ENCODE assay signal across 17 cellular contexts in genomic region chr5:82163459-82164108, GRCh38.
DNase-seq lines count a peak whose midpoint lies in the region; ATAC-seq, FAIRE-seq and TF ChIP-seq lines count a peak whose summit lies in the region.
"Had no signal": no experiment of that assay in that cellular context is flagged by ENCODE, and none has a peak within 500 bp of the region (broad histone marks: within the 10 kb centered on the region; RNA-seq: fewer than 3 reads in every experiment).

No MANE protein-coding gene starts in this region.

- TF ChIP-seq CTCF in A549 (IDR thresholded peaks at IDR 0.05), result no peak
- no peak for TF ChIP-seq CTCF in right lobe of liver (IDR thresholded peaks at IDR 0.05)

- no peak for TF ChIP-seq EP300 in A549 (IDR thresholded peaks at IDR 0.05)

- POLR2A ChIA-PET in A549 (lab: Yijun Ruan, JAX), result interaction anchor here (1.0 to 3.0 kb wide), 6 partner anchors 192 to 862 kb away, joined by 3 to 43 read pairs (median 12); partner anchors contain the start of genes ATG10, SSBP2 and ZCCHC9

- ATAC-seq in A549 (peak in 1 of 2 experiments; percentile 4; a peak in 2 of 6 replicates), right lobe of liver (peak in 2 of 4 donors; percentile 20 to 23), GM18520 (IDR thresholded peaks at IDR 0.05; ENCODE audit: unreplicated experiment) (no peak), GM18498 (IDR thresholded peaks at IDR 0.05; ENCODE audit: unreplicated experiment) (no peak), GM18873 (IDR thresholded peaks at IDR 0.05; ENCODE audit: low FRiP score, unreplicated experiment) (no peak)
- ATAC-seq: activated CD4-positive, alpha-beta T cell treated with anti-CD3 and anti-CD28 coated beads for 36 hours; natural killer cell had no signal

- no peaks in the 10 kb centered on the region for H3K27me3 ChIP-seq in right lobe of liver
- H3K27me3 ChIP-seq: body of pancreas, esophagus muscularis mucosa had no signal

- peak overlapping the region; percentile 81 for H3K4me2 ChIP-seq in A549

- H3K4me3 ChIP-seq in A549 (peak overlapping the region; percentile 27; the same call in 2 of the 3 replicates), right lobe of liver (no peak overlapping the region)
- H3K4me3 ChIP-seq: body of pancreas, esophagus muscularis mucosa, skin epidermis had no signal

- peak overlapping the region; percentile 88 for H3K27ac ChIP-seq in A549
- H3K27ac ChIP-seq in right lobe of liver, result peak overlapping the region; percentile 30 to 59 (median 42)

- TF ChIP-seq POLR2A in A549 (IDR thresholded peaks at IDR 0.05; ENCODE audit: low read length), result no peak
- no peak for TF ChIP-seq POLR2A in right lobe of liver (IDR thresholded peaks at IDR 0.05)

- DNase-seq in A549 (ENCODE audit: low read depth in 1 of 2, low spot score in 1 of 2) (peak in 1 of 2 experiments; percentile 66), LHCN-M2 (ENCODE audit: low read depth) (peak; percentile 41), dermis blood vessel endothelial cell (peak; percentile 32), right lobe of liver (no peak), HK-2 (ENCODE audit: unreplicated experiment) (no peak)
- DNase-seq: activated CD4-positive, alpha-beta T cell treated with anti-CD3 and anti-CD28 coated beads for 36 hours; body of pancreas; DMS79; kidney; natural killer cell; NCI-H2171; trophoblast cell had no signal

- CTCF ChIA-PET in A549 (lab: Yijun Ruan, JAX), result interaction anchor here (2.1 to 3.6 kb wide), 5 partner anchors 56 to 656 kb away, joined by 7 to 36 read pairs (median 9); partner anchors contain the start of gene SSBP2

- H3K36me3 ChIP-seq in right lobe of liver, result no peaks in the 10 kb centered on the region
- H3K36me3 ChIP-seq: esophagus muscularis mucosa had no signal

- H3K4me1 ChIP-seq in A549 (peaks cover 49% of the 10 kb centered on the region), right lobe of liver (peaks cover 0 to 11% (median 0%) of the 10 kb centered on the region in 4 donors)

- H3K9me3 ChIP-seq in A549, result no peaks in the 10 kb centered on the region
- no peaks in the 10 kb centered on the region for H3K9me3 ChIP-seq in right lobe of liver
- H3K9me3 ChIP-seq: body of pancreas, esophagus muscularis mucosa had no signal

- intact Hi-C loops in right lobe of liver (cut with DNase I), result no loop called here

- peak; percentile 94 for FAIRE-seq in A549 (lab: Jason Lieb, UNC)

- 0 out of 5 replicates have a peak, but pooled peaks of 1 of the 2 experiments have one; percentile 0 for TF ChIP-seq RAD21 in A549 (conservative IDR thresholded peaks at IDR 0.05 in 1 of 2, IDR thresholded peaks at IDR 0.05 in 1 of 2)

TF ChIP-seq in A549, 52 proteins besides CTCF, POLR2A, EP300 and RAD21:
- 0 out of 2 replicates have a peak, but pooled peaks have one; percentile 9 for TF ChIP-seq ZSCAN20 (CRISPR knock-in tag; IDR thresholded peaks at IDR 0.05)
- TF ChIP-seq FOSL2 (IDR thresholded peaks at IDR 0.05), result peak; percentile 76
- TF ChIP-seq FOSL2 (CRISPR knock-in tag; IDR thresholded peaks at IDR 0.05), result peak; percentile 81
- TF ChIP-seq JUNB (IDR thresholded peaks at IDR 0.05), result peak; percentile 79
- peak; percentile 76 for TF ChIP-seq CEBPB (IDR thresholded peaks at IDR 0.05)
- TF ChIP-seq, protein P1, sequence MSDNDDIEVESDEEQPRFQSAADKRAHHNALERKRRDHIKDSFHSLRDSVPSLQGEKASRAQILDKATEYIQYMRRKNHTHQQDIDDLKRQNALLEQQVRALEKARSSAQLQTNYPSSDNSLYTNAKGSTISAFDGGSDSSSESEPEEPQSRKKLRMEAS (IDR thresholded peaks at IDR 0.05), result no peak
- no peak for TF ChIP-seq TFCP2L1 (CRISPR knock-in tag; IDR thresholded peaks at IDR 0.05)
- no peak for TF ChIP-seq MYC (IDR thresholded peaks at IDR 0.05; ENCODE audit: borderline replicate concordance, low read length)
- TF ChIP-seq, protein P2, sequence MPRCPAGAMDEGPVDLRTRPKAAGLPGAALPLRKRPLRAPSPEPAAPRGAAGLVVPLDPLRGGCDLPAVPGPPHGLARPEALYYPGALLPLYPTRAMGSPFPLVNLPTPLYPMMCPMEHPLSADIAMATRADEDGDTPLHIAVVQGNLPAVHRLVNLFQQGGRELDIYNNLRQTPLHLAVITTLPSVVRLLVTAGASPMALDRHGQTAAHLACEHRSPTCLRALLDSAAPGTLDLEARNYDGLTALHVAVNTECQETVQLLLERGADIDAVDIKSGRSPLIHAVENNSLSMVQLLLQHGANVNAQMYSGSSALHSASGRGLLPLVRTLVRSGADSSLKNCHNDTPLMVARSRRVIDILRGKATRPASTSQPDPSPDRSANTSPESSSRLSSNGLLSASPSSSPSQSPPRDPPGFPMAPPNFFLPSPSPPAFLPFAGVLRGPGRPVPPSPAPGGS (IDR thresholded peaks at IDR 0.05), result peak; percentile 64; the same call in 1 of the 3 replicates
- TF ChIP-seq HOXB5 (CRISPR knock-in tag; IDR thresholded peaks at IDR 0.05), result no peak
- TF ChIP-seq HDAC2 (IDR thresholded peaks at IDR 0.05), result no peak
- no peak for TF ChIP-seq KDM1A (IDR thresholded peaks at IDR 0.05; ENCODE audit: low read depth)
- no peak for TF ChIP-seq HEYL (CRISPR knock-in tag; IDR thresholded peaks at IDR 0.05)
- TF ChIP-seq TP53 (CRISPR knock-in tag; IDR thresholded peaks at IDR 0.05), result no peak
- TF ChIP-seq MAFK (IDR thresholded peaks at IDR 0.05; ENCODE audit: partially characterized antibody), result no peak
- no peak for TF ChIP-seq ZC3H11A (IDR thresholded peaks at IDR 0.05)
- no peak for TF ChIP-seq ESRRA (IDR thresholded peaks at IDR 0.05; ENCODE audit: borderline replicate concordance, low read length)

Comparison
In these comparisons a context has a peak if more than half of its experiments do, and no peak if none do; other contexts are left out.
1. DNase-seq: peak in LHCN-M2 (single experiment) and dermis blood vessel endothelial cell (single experiment); none in right lobe of liver (0 of 3) and HK-2 (single experiment).